ENCODE assay signal across 15 cellular contexts in genomic region chr17:812638-813204, GRCh38.
"Had no signal": no experiment of that assay in that cellular context is flagged by ENCODE, and none has a peak within 500 bp of the region (broad histone marks: within the 10 kb centered on the region; RNA-seq: fewer than 3 reads in every experiment).

No MANE protein-coding gene starts in this region.

- H3K27me3 ChIP-seq: breast epithelium, dorsolateral prefrontal cortex, esophagus muscularis mucosa, heart left ventricle, pancreas, stomach had no signal

- DNase-seq: activated CD4-positive, alpha-beta T cell treated with anti-CD3 and anti-CD28 coated beads, Interleukin-2, amount 50 U/mL, for 1 hour; activated effector memory CD4-positive, alpha-beta T cell treated with Interleukin-2 at 50 U/mL for 16 hours; activated naive CD8-positive, alpha-beta T cell treated with anti-CD3 and anti-CD28 coated beads, Interleukin-2, amount 10 ng/mL, durations not matched to agents 7 days and 5 days; activated T-cell treated with anti-CD3 and anti-CD28 coated beads, Interleukin-2, amount 50 U/mL, for 1 hour; aorta; dorsolateral prefrontal cortex; foreskin fibroblast; stimulated activated CD4-positive, alpha-beta T cell treated with anti-CD3 and anti-CD28 coated beads, Interleukin-4, amount 100 ng/mL, for 4 hours; stomach had no signal

- H3K36me3 ChIP-seq: breast epithelium, pancreas had no signal

- ATAC-seq: heart left ventricle, left lobe of liver, pancreas had no signal

- FAIRE-seq: pancreas had no signal

- H3K4me3 ChIP-seq: breast epithelium, dorsolateral prefrontal cortex, esophagus muscularis mucosa, heart left ventricle, pancreas, stomach, thoracic aorta had no signal

- H3K4me1 ChIP-seq: breast epithelium, esophagus muscularis mucosa, heart left ventricle, pancreas had no signal

- H3K27ac ChIP-seq: breast epithelium, dorsolateral prefrontal cortex, esophagus muscularis mucosa, heart left ventricle, pancreas, stomach, thoracic aorta had no signal

- H3K9me3 ChIP-seq: breast epithelium, esophagus muscularis mucosa, heart left ventricle, pancreas, stomach, thoracic aorta had no signal
